ENCODE assay signal across 15 cellular contexts in genomic region chr7:131122394-131122793, GRCh38.
"Had no signal": no experiment of that assay in that cellular context is flagged by ENCODE, and none has a peak within 500 bp of the region (broad histone marks: within the 10 kb centered on the region; RNA-seq: fewer than 3 reads in every experiment).

No MANE protein-coding gene starts in this region.

- H3K79me2 ChIP-seq: parathyroid adenoma had no signal

- DNase-seq: activated naive CD4-positive, alpha-beta T cell treated with anti-CD3 and anti-CD28 coated beads, Interleukin-2, amount 50 U/mL, for 16 hours; amygdala; hypothalamus; kidney glomerular epithelial cell; retina; stimulated activated CD4-positive, alpha-beta T cell treated with anti-CD3 and anti-CD28 coated beads, Interleukin-15, amount 100 ng/mL, for 24 hours; substantia nigra; T-helper 17 cell; transverse colon had no signal

- H3K4me3 Mint-ChIP-seq: brain, T-helper 17 cell, WTC11 had no signal

- H3K4me1 ChIP-seq: parathyroid adenoma, transverse colon had no signal

- ATAC-seq: esophagus mucosa, SK-N-SH treated with all-trans-retinoic acid at 6 μM for 48 hours, T-helper 17 cell, WTC11 had no signal

- H3K36me3 ChIP-seq: transverse colon had no signal

- H3K27ac Mint-ChIP-seq: activated T-helper 2 cell treated with anti-CD3 and anti-CD28 coated beads, Interferon-gamma antibody, Interleukin-2, Interleukin-4, amounts not matched to agents 10 μg/mL and 5 μg/mL and 100 μg/mL, durations not matched to agents 14 hours and 24 hours and 36 hours; brain; T-helper 17 cell; WTC11 had no signal

- H2AFZ ChIP-seq: parathyroid adenoma had no signal

- H3K27ac ChIP-seq: parathyroid adenoma, transverse colon had no signal

- H3K27me3 Mint-ChIP-seq: brain, T-helper 17 cell had no signal

- H3K27me3 ChIP-seq: transverse colon had no signal

- H3K9ac ChIP-seq: parathyroid adenoma had no signal

- H3K4me1 Mint-ChIP-seq: brain had no signal

- H3K9me3 ChIP-seq: transverse colon had no signal

- H3K4me3 ChIP-seq: transverse colon had no signal
